In the genomic region with DNA sequence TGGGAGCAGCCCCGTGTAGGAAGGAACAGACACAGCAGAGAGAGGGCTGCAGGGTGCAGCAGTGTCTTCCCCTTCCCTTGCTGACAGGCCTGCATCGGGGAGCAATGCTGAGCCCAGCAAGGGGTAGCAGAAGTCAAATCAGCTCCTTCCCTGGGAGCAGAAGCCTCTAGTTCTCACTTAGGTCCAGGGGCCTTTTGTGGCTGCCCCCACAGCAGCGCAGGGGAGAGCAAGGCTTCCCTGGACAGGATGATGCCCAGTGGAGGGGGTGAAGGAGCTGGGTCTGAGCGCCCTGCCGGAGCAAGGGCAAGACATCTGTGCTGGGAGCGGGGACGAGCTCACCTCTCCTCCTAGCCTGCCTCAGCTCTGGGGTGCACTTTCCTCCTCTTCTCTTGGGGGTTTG, we compare ENCODE assay signal across 11 cellular contexts. TPM values are rescaled to one million over a fixed set of nuclear protein-coding genes. Genes with fewer than 3 reads are reported as not detected.
DNase-seq lines count a peak whose midpoint lies in the region; ATAC-seq, FAIRE-seq and TF ChIP-seq lines count a peak whose summit lies in the region.
"Had no signal": no experiment of that assay in that cellular context is flagged by ENCODE, and none has a peak within 500 bp of the region (broad histone marks: within the 10 kb centered on the region; RNA-seq: fewer than 3 reads in every experiment).

No MANE protein-coding gene starts in this region.

- H3K4me2 ChIP-seq in GM12878 (ENCODE audit: control insufficient read depth, insufficient read depth) (peak overlapping the region; percentile 3), neuronal stem cell (ENCODE audit: insufficient read depth, low read length, poor library complexity, severe bottlenecking) (no peak overlapping the region)

- H3K18ac ChIP-seq in neuronal stem cell (ENCODE audit: low read length), result peak overlapping the region; percentile 35

- no peak overlapping the region for H3K23ac ChIP-seq in neuronal stem cell (ENCODE audit: low read depth, low read length, poor library complexity)

- no peaks in the 10 kb centered on the region for H3K79me1 ChIP-seq in neuronal stem cell (ENCODE audit: low read depth, low read length)

- no peak for FAIRE-seq in GM12878 (lab: Jason Lieb, UNC)

- H3K4me3 ChIP-seq in CD8-positive, alpha-beta memory T cell (ENCODE audit: low read length), result peak overlapping the region; percentile 100
- peak overlapping the region; percentile 68 for H3K4me3 ChIP-seq in Jurkat, Clone E6-1 (ENCODE audit: low read length)
- H3K4me3 ChIP-seq in GM12878 (peak overlapping the region; percentile 80), neuronal stem cell (ENCODE audit: low read length in 2 of 2) (no peak overlapping the region)
- H3K4me3 ChIP-seq: cardiac muscle cell had no signal

- H3K9ac ChIP-seq in GM12878 (ENCODE audit: control insufficient read depth, insufficient read depth, low read length), result peak overlapping the region; percentile 1; the same call in 1 of the 2 replicates
- no peak overlapping the region for H3K9ac ChIP-seq in neuronal stem cell (ENCODE audit: low read depth, low read length, poor library complexity)

- in situ Hi-C loops in GM12878 (cut with MboI), result loop anchor here (5.0 kb wide), 1 partner anchor 50 kb away; a partner anchor contains a TSS

- no peak overlapping the region for H4K91ac ChIP-seq in neuronal stem cell (ENCODE audit: low read depth, low read length, poor library complexity)

- POLR2A ChIA-PET in CD8-positive, alpha-beta memory T cell (lab: Charles Lee), result interaction anchor here (0.5 to 3.5 kb wide), 7 partner anchors 10 to 198 kb away, joined by 3 to 20 read pairs (median 3); a partner anchor contains a TSS
- POLR2A ChIA-PET in GM12878 (lab: Charles Lee), result no interaction called here

- SMC1A ChIA-PET in GM12878 (lab: Charles Lee; ENCODE audit: uncharacterized antibody, unreplicated experiment), result interaction anchor here (1.4 to 10.0 kb wide), 7 partner anchors 14 to 271 kb away, joined by 3 to 83 read pairs (median 4); a partner anchor contains a TSS

- H3K27ac ChIP-seq in CD8-positive, alpha-beta memory T cell (ENCODE audit: low read depth, low read length), result peak overlapping the region; percentile 85
- no peak overlapping the region for H3K27ac ChIP-seq in GM12878 (ENCODE audit: control insufficient read depth, insufficient read depth)
- no peak overlapping the region for H3K27ac ChIP-seq in neuronal stem cell (replicated peaks; ENCODE audit: low read length)

- ATAC-seq in GM12878 (peak; percentile 14; the same call in 2 of the 3 replicates), GM18873 (IDR thresholded peaks at IDR 0.05; ENCODE audit: low FRiP score, unreplicated experiment) (no peak), HG03378 (IDR thresholded peaks at IDR 0.05; ENCODE audit: unreplicated experiment) (no peak)

- no peak for TF ChIP-seq POLR2A in GM12878 (IDR thresholded peaks at IDR 0.05; ENCODE audit: low read depth, low read length)

- RAD21 ChIA-PET in GM12878 (lab: Charles Lee; ENCODE audit: unreplicated experiment), result interaction anchor here (0.8 to 6.8 kb wide), 3 partner anchors 29 to 33 kb away, joined by 3 to 87 read pairs (median 4); no protein-coding TSS in a partner anchor

- no peak overlapping the region for H3K4ac ChIP-seq in neuronal stem cell (ENCODE audit: low read length)

- peak overlapping the region; percentile 77 to 97 (median 94) for H3K27ac Mint-ChIP-seq in CD8-positive, alpha-beta memory T cell

- no peaks in the 10 kb centered on the region for H3K36me3 ChIP-seq in CD8-positive, alpha-beta memory T cell (ENCODE audit: insufficient read depth, low read length)
- H3K36me3 ChIP-seq in GM12878 (ENCODE audit: control insufficient read depth in 2 of 2, insufficient read depth in 2 of 2, low read length in 1 of 2) (no peaks in the 10 kb centered on the region), neuronal stem cell (replicated peaks in 1 of 2; ENCODE audit: control insufficient read depth in 2 of 2, insufficient read depth in 2 of 2, low read length in 2 of 2) (no peaks in the 10 kb centered on the region)
- H3K36me3 ChIP-seq: cardiac muscle cell had no signal

- no peak for DNase-seq in CD8-positive, alpha-beta memory T cell
- no peak for DNase-seq in Jurkat, Clone E6-1 (ENCODE audit: low read depth, low spot score)
- DNase-seq in GM12878 (ENCODE audit: low read depth, low spot score), result no peak
- no peak for DNase-seq in neuronal stem cell (ENCODE audit: low spot score)
- DNase-seq in NCI-H2107 treated with DMSO at 0.1 percent for 48 hours (lab: John Stamatoyannopoulos, UW; ENCODE audit: unreplicated experiment), result no peak
- no peak for DNase-seq in RKO (ENCODE audit: low spot score)
- DNase-seq: EL, NCI-H2029 treated with DMSO at 0.1 percent for 48 hours had no signal

- peaks cover 42 to 55% (median 54%) of the 10 kb centered on the region in 3 donors for H3K4me1 Mint-ChIP-seq in CD8-positive, alpha-beta memory T cell

- whole genome bisulfite sequencing in GM12878 (ENCODE audit: insufficient coverage, insufficient replicate concordance, low lambda C conversion rate, missing lambda C conversion rate), result 53% methylated on average over 7 of the region's 7 CpGs
- no CpG with 5 or more reads among the region's 7 CpGs for WGBS in neuronal stem cell (ENCODE audit: extremely low coverage in 2 of 2, insufficient read length in 2 of 2, insufficient replicate concordance in 1 of 2), 2 donors

- H3K27me3 ChIP-seq in CD8-positive, alpha-beta memory T cell (ENCODE audit: insufficient read depth, low read length, poor library complexity, severe bottlenecking), result no peaks in the 10 kb centered on the region
- H3K27me3 ChIP-seq in GM12878 (replicated peaks in 1 of 2; ENCODE audit: control insufficient read depth in 2 of 2, insufficient read depth in 2 of 2, low read length in 1 of 2) (0 out of 4 replicates have a peak, but pooled peaks cover 0 to 1% of the 10 kb centered on the region in 2 experiments), neuronal stem cell (ENCODE audit: control insufficient read depth in 3 of 3, insufficient read depth in 3 of 3, low read depth in 1 of 3, low read length in 3 of 3) (peaks cover 0 to 4% (median 0%) of the 10 kb centered on the region in 3 experiments)

- no peak for TF ChIP-seq CTCF in GM12878 (IDR thresholded peaks at IDR 0.05 in 2 of 3, conservative IDR thresholded peaks at IDR 0.05 in 1 of 3; ENCODE audit: control insufficient read depth in 2 of 3, extremely low read depth in 1 of 3, insufficient read depth in 1 of 3, low read depth in 3 of 3, low read length in 3 of 3)

- intact Hi-C loops in GM12878 (cut with micrococcal nuclease; ENCODE audit: unreplicated experiment), result no loop called here

- H3K36me3 Mint-ChIP-seq in CD8-positive, alpha-beta memory T cell, result peaks cover 0 to 32% (median 0%) of the 10 kb centered on the region in 3 donors

- H3K79me2 ChIP-seq in GM12878 (ENCODE audit: control insufficient read depth, insufficient read depth, low read length), result no peaks in the 10 kb centered on the region

- TF ChIP-seq RAD21 in GM12878 (IDR thresholded peaks at IDR 0.05; ENCODE audit: insufficient read depth, low read depth, low read length), result no peak

- BruUV-seq in GM12878 (replicated peaks; lab: Mats Ljungman, UMichigan), result no TSS peak

- no peaks in the 10 kb centered on the region for H3K9me3 ChIP-seq in CD8-positive, alpha-beta memory T cell (ENCODE audit: low read length)
- H3K9me3 ChIP-seq in GM12878 (replicated peaks; ENCODE audit: control insufficient read depth, insufficient read depth, low read length) (no peaks in the 10 kb centered on the region), neuronal stem cell (replicated peaks in 1 of 2; ENCODE audit: control insufficient read depth in 2 of 2, insufficient read depth in 1 of 2, low read depth in 1 of 2, low read length in 2 of 2) (no peaks in the 10 kb centered on the region)

- CTCF ChIA-PET in CD8-positive, alpha-beta memory T cell (lab: Charles Lee), result interaction anchor here (0.9 to 12.0 kb wide), 18 partner anchors 8 to 261 kb away, joined by 3 to 258 read pairs (median 6); a partner anchor contains a TSS
- CTCF ChIA-PET in GM12878 (lab: Yijun Ruan, JAX), result interaction anchor here (0.8 to 17.6 kb wide), 11 partner anchors 8 to 261 kb away, joined by 3 to 336 read pairs (median 6); a partner anchor contains a TSS

- TF ChIP-seq EP300 in GM12878 (IDR thresholded peaks at IDR 0.05; ENCODE audit: borderline replicate concordance in 1 of 2, control insufficient read depth in 1 of 2, low read depth in 2 of 2, low read length in 2 of 2), result no peak

- H3K9me3 Mint-ChIP-seq in CD8-positive, alpha-beta memory T cell, result no peaks in the 10 kb centered on the region

- H4K20me1 ChIP-seq in GM12878 (ENCODE audit: control insufficient read depth, insufficient read depth), result no peaks in the 10 kb centered on the region

- H2AK5ac ChIP-seq in neuronal stem cell (ENCODE audit: low read depth, low read length), result peak overlapping the region; percentile 22

- H2BK12ac ChIP-seq in neuronal stem cell (ENCODE audit: low read length), result no peak overlapping the region

- H2BK120ac ChIP-seq in neuronal stem cell (ENCODE audit: low read depth, low read length), result no peak overlapping the region

- H3K27me3 Mint-ChIP-seq in CD8-positive, alpha-beta memory T cell, result no peaks in the 10 kb centered on the region

- H3K4me3 Mint-ChIP-seq in CD8-positive, alpha-beta memory T cell, result peak overlapping the region; percentile 93 to 98 (median 97)

- no peak overlapping the region for H2BK15ac ChIP-seq in neuronal stem cell (ENCODE audit: low read length)

- H4K8ac ChIP-seq in neuronal stem cell (ENCODE audit: low read depth, low read length), result no peak overlapping the region

- peak overlapping the region; percentile 30 for H2BK5ac ChIP-seq in neuronal stem cell (ENCODE audit: low read length)

- peaks cover 41% of the 10 kb centered on the region for H3K4me1 ChIP-seq in CD8-positive, alpha-beta memory T cell (ENCODE audit: insufficient read depth, low read length)
- H3K4me1 ChIP-seq in GM12878 (ENCODE audit: control insufficient read depth, insufficient read depth, low read length) (peaks cover 12% of the 10 kb centered on the region), neuronal stem cell (ENCODE audit: control insufficient read depth in 2 of 2, insufficient read depth in 1 of 2, low read depth in 1 of 2, low read length in 2 of 2) (peaks cover 5 to 33% of the 10 kb centered on the region in 2 donors)

- H3K14ac ChIP-seq in neuronal stem cell (ENCODE audit: low read length), result no peak overlapping the region

- peak overlapping the region; percentile 26 for H2AFZ ChIP-seq in GM12878 (ENCODE audit: control insufficient read depth, low read depth, low read length)
- peak overlapping the region; percentile 83 for H2AFZ ChIP-seq in neuronal stem cell (ENCODE audit: low read length)

RNA-seq across cellular contexts. Expression of a gene that starts 0.8 kb away (rescaled TPM):
- 10 to 100 TPM; 57.3 to 57.7 TPM for total RNA-seq in CD8-positive, alpha-beta memory T cell
- polyA plus RNA-seq in CD8-positive, alpha-beta memory T cell, result 34.8 TPM
- 20.5 TPM for polyA plus RNA-seq in Jurkat, Clone E6-1 (2012; ENCODE audit: insufficient read depth, insufficient read length)
- 14.1 and 15.6 TPM in 2 replicates for total RNA-seq in GM12878 (2013; cell fraction: nucleolus; rRNA removed)
- total RNA-seq in GM12878 (2014; rRNA removed) (18.5 and 25.2 TPM in 2 replicates), GM12878 (2014; rRNA removed; fragmentation: Illumina TruSeq; extraction: Trizol) (13.2 and 13.9 TPM in 2 replicates), GM12878 (2021) (33.8 and 39.4 TPM in 2 replicates)
- polyA plus RNA-seq in GM12878 (2011; ENCODE audit: low read depth), result 8.1 TPM
- polyA plus RNA-seq in GM12878 (2011; rRNA removed) (0.88 and 1.2 TPM in 2 replicates), GM12878 (2014; fragmentation: Illumina TruSeq; extraction: Trizol) (17.4 and 24.7 TPM in 2 replicates), GM12878 (2014; fragmentation: Nextera tagmentation; extraction: Ambion mirVana) (1 to 10 TPM; 1.3 to 2.4 TPM), GM12878 (2014; rRNA removed) (32.6 and 34.4 TPM in 2 replicates), GM12878 (2016; fragmentation: Nextera tagmentation; extraction: Ambion mirVana) (1 to 10 TPM; 6.9 to 7.4 TPM)
- polyA plus RNA-seq in GM12878 (2011; cell fraction: cytosol; rRNA removed), result 1.5 and 2.6 TPM in 2 replicates
- 10.9 and 16.6 TPM in 2 replicates for polyA plus RNA-seq in GM12878 (2011; cell fraction: nucleus; rRNA removed)
- polyA plus RNA-seq in GM12878 (2012), result 17.2 and 21.1 TPM in 2 replicates
- 0.95 and 2.7 TPM in 2 replicates for polyA minus RNA-seq in GM12878 (2011; rRNA and poly(A)+ RNA removed)
- 0.67 and 3.2 TPM in 2 replicates for polyA minus RNA-seq in GM12878 (2011; cell fraction: cytosol; rRNA and poly(A)+ RNA removed)
- polyA minus RNA-seq in GM12878 (2011; cell fraction: nucleus; rRNA and poly(A)+ RNA removed), result 2.4 and 3.3 TPM in 2 replicates
- polyA plus RNA-seq in neuronal stem cell (2013, experiment 1 of 2), result 3.7 TPM
- 3.2 TPM for polyA plus RNA-seq in neuronal stem cell (2013, experiment 2 of 2)

RNA-seq across cellular contexts. Expression of a gene that starts 16.6 kb away (rescaled TPM):
- 10 to 100 TPM; 13.5 to 15.3 TPM for total RNA-seq in CD8-positive, alpha-beta memory T cell
- 2.7 TPM for polyA plus RNA-seq in CD8-positive, alpha-beta memory T cell
- 23.3 TPM for polyA plus RNA-seq in Jurkat, Clone E6-1 (2012; ENCODE audit: insufficient read depth, insufficient read length)
- 2.6 and 3.5 TPM in 2 replicates for total RNA-seq in GM12878 (2013; cell fraction: nucleolus; rRNA removed)
- 3.8 and 5.0 TPM in 2 replicates for total RNA-seq in GM12878 (2014; rRNA removed)
- total RNA-seq in GM12878 (2014; rRNA removed; fragmentation: Illumina TruSeq; extraction: Trizol), result 3.9 and 5.2 TPM in 2 replicates
- 5.2 and 8.1 TPM in 2 replicates for total RNA-seq in GM12878 (2021)
- polyA plus RNA-seq in GM12878 (2011; ENCODE audit: low read depth), result 2.1 TPM
- 4.0 and 4.2 TPM in 2 replicates for polyA plus RNA-seq in GM12878 (2011; rRNA removed)
- polyA plus RNA-seq in GM12878 (2011; cell fraction: cytosol; rRNA removed), result 1.9 and 2.6 TPM in 2 replicates
- 2.5 and 3.4 TPM in 2 replicates for polyA plus RNA-seq in GM12878 (2011; cell fraction: nucleus; rRNA removed)
- 3.1 and 3.9 TPM in 2 replicates for polyA plus RNA-seq in GM12878 (2012)
- 3.9 and 5.9 TPM in 2 replicates for polyA plus RNA-seq in GM12878 (2014; fragmentation: Illumina TruSeq; extraction: Trizol)
- 1 to 10 TPM; 2.0 to 2.4 TPM for polyA plus RNA-seq in GM12878 (2014; fragmentation: Nextera tagmentation; extraction: Ambion mirVana)
- polyA plus RNA-seq in GM12878 (2014; rRNA removed), result 3.0 and 4.2 TPM in 2 replicates
- 1 to 10 TPM in 1 of 2 experiments, under 1 TPM in 1; 0.75 to 1.2 TPM for polyA plus RNA-seq in GM12878 (2016; fragmentation: Nextera tagmentation; extraction: Ambion mirVana)
- polyA minus RNA-seq in GM12878 (2011; rRNA and poly(A)+ RNA removed), result 1.3 and 1.9 TPM in 2 replicates
- polyA minus RNA-seq in GM12878 (2011; cell fraction: cytosol; rRNA and poly(A)+ RNA removed), result 0.62 and 0.80 TPM in 2 replicates
- polyA minus RNA-seq in GM12878 (2011; cell fraction: nucleus; rRNA and poly(A)+ RNA removed), result 1.2 and 1.5 TPM in 2 replicates
- 12.8 TPM for polyA plus RNA-seq in neuronal stem cell (2013, experiment 1 of 2)
- 13.4 TPM for polyA plus RNA-seq in neuronal stem cell (2013, experiment 2 of 2)

RNA-seq across cellular contexts. Expression of a gene that starts 24.0 kb away (rescaled TPM):
- total RNA-seq in CD8-positive, alpha-beta memory T cell, result not detected
- polyA plus RNA-seq in CD8-positive, alpha-beta memory T cell, result not detected
- polyA plus RNA-seq in Jurkat, Clone E6-1 (2012; ENCODE audit: insufficient read depth, insufficient read length), result not detected
- not detected in 2 replicates for total RNA-seq in GM12878 (2013; cell fraction: nucleolus; rRNA removed)
- total RNA-seq in GM12878 (2014; rRNA removed) (not detected in 2 replicates), GM12878 (2014; rRNA removed; fragmentation: Illumina TruSeq; extraction: Trizol) (not detected in 2 replicates), GM12878 (2021) (not detected in 2 replicates)
- not detected for polyA plus RNA-seq in GM12878 (2011; ENCODE audit: low read depth)
- polyA plus RNA-seq in GM12878 (2011; rRNA removed) (not detected in 2 replicates), GM12878 (2014; fragmentation: Illumina TruSeq; extraction: Trizol) (not detected in 2 replicates), GM12878 (2014; fragmentation: Nextera tagmentation; extraction: Ambion mirVana) (not detected), GM12878 (2014; rRNA removed) (not detected in 2 replicates), GM12878 (2016; fragmentation: Nextera tagmentation; extraction: Ambion mirVana) (not detected)
- not detected in 2 replicates for polyA plus RNA-seq in GM12878 (2011; cell fraction: cytosol; rRNA removed)
- not detected in 2 replicates for polyA plus RNA-seq in GM12878 (2011; cell fraction: nucleus; rRNA removed)
- polyA plus RNA-seq in GM12878 (2012), result not detected in 2 replicates
- polyA minus RNA-seq in GM12878 (2011; rRNA and poly(A)+ RNA removed), result not detected in 2 replicates
- polyA minus RNA-seq in GM12878 (2011; cell fraction: cytosol; rRNA and poly(A)+ RNA removed), result not detected in 2 replicates
- not detected in 2 replicates for polyA minus RNA-seq in GM12878 (2011; cell fraction: nucleus; rRNA and poly(A)+ RNA removed)
- polyA plus RNA-seq in neuronal stem cell (2013, experiment 1 of 2), result not detected
- not detected for polyA plus RNA-seq in neuronal stem cell (2013, experiment 2 of 2)

RNA-seq across cellular contexts. Expression of a gene that starts 33.8 kb away (rescaled TPM):
- total RNA-seq in CD8-positive, alpha-beta memory T cell, result under 1 TPM; 0.39 to 0.47 TPM
- 0.08 TPM for polyA plus RNA-seq in CD8-positive, alpha-beta memory T cell
- polyA plus RNA-seq in Jurkat, Clone E6-1 (2012; ENCODE audit: insufficient read depth, insufficient read length), result 1.5 TPM
- not detected in 2 replicates for total RNA-seq in GM12878 (2013; cell fraction: nucleolus; rRNA removed)
- not detected in 2 replicates for total RNA-seq in GM12878 (2014; rRNA removed)
- 0.04 and 0.05 TPM in 2 replicates for total RNA-seq in GM12878 (2014; rRNA removed; fragmentation: Illumina TruSeq; extraction: Trizol)
- 0.08 and 0.19 TPM in 2 replicates for total RNA-seq in GM12878 (2021)
- not detected for polyA plus RNA-seq in GM12878 (2011; ENCODE audit: low read depth)
- polyA plus RNA-seq in GM12878 (2011; rRNA removed), result not detected in 2 replicates
- not detected in 2 replicates for polyA plus RNA-seq in GM12878 (2011; cell fraction: cytosol; rRNA removed)
- polyA plus RNA-seq in GM12878 (2011; cell fraction: nucleus; rRNA removed), result 0.01 TPM in 1 of 2 replicates, not detected in the other
- polyA plus RNA-seq in GM12878 (2012), result 0.06 and 0.07 TPM in 2 replicates
- polyA plus RNA-seq in GM12878 (2014; fragmentation: Illumina TruSeq; extraction: Trizol), result 0.01 and 0.11 TPM in 2 replicates
- polyA plus RNA-seq in GM12878 (2014; fragmentation: Nextera tagmentation; extraction: Ambion mirVana), result under 1 TPM in 1 of 2 experiments, not detected in 1; 0.02 TPM
- 0.05 TPM in 1 of 2 replicates, not detected in the other for polyA plus RNA-seq in GM12878 (2014; rRNA removed)
- polyA plus RNA-seq in GM12878 (2016; fragmentation: Nextera tagmentation; extraction: Ambion mirVana), result not detected
- not detected in 2 replicates for polyA minus RNA-seq in GM12878 (2011; rRNA and poly(A)+ RNA removed)
- not detected in 2 replicates for polyA minus RNA-seq in GM12878 (2011; cell fraction: cytosol; rRNA and poly(A)+ RNA removed)
- not detected in 2 replicates for polyA minus RNA-seq in GM12878 (2011; cell fraction: nucleus; rRNA and poly(A)+ RNA removed)
- polyA plus RNA-seq in neuronal stem cell (2013, experiment 1 of 2), result 0.13 TPM
- polyA plus RNA-seq in neuronal stem cell (2013, experiment 2 of 2), result 0.08 TPM

RNA-seq across cellular contexts. Expression of a gene that starts 43.9 kb away (rescaled TPM):
- not detected for total RNA-seq in CD8-positive, alpha-beta memory T cell
- not detected for polyA plus RNA-seq in CD8-positive, alpha-beta memory T cell
- not detected for polyA plus RNA-seq in Jurkat, Clone E6-1 (2012; ENCODE audit: insufficient read depth, insufficient read length)
- not detected in 2 replicates for total RNA-seq in GM12878 (2013; cell fraction: nucleolus; rRNA removed)
- not detected in 2 replicates for total RNA-seq in GM12878 (2014; rRNA removed)
- total RNA-seq in GM12878 (2014; rRNA removed; fragmentation: Illumina TruSeq; extraction: Trizol), result not detected in 2 replicates
- total RNA-seq in GM12878 (2021), result not detected in 2 replicates
- polyA plus RNA-seq in GM12878 (2011; ENCODE audit: low read depth), result not detected
- polyA plus RNA-seq in GM12878 (2011; rRNA removed), result not detected in 2 replicates
- polyA plus RNA-seq in GM12878 (2011; cell fraction: cytosol; rRNA removed), result not detected in 2 replicates
- not detected in 2 replicates for polyA plus RNA-seq in GM12878 (2011; cell fraction: nucleus; rRNA removed)
- polyA plus RNA-seq in GM12878 (2012), result not detected in 2 replicates
- polyA plus RNA-seq in GM12878 (2014; fragmentation: Illumina TruSeq; extraction: Trizol), result not detected in 2 replicates
- not detected for polyA plus RNA-seq in GM12878 (2014; fragmentation: Nextera tagmentation; extraction: Ambion mirVana)
- not detected in 2 replicates for polyA plus RNA-seq in GM12878 (2014; rRNA removed)
- not detected for polyA plus RNA-seq in GM12878 (2016; fragmentation: Nextera tagmentation; extraction: Ambion mirVana)
- not detected in 2 replicates for polyA minus RNA-seq in GM12878 (2011; rRNA and poly(A)+ RNA removed)
- not detected in 2 replicates for polyA minus RNA-seq in GM12878 (2011; cell fraction: cytosol; rRNA and poly(A)+ RNA removed)
- polyA minus RNA-seq in GM12878 (2011; cell fraction: nucleus; rRNA and poly(A)+ RNA removed), result not detected in 2 replicates
- not detected for polyA plus RNA-seq in neuronal stem cell (2013, experiment 1 of 2)
- polyA plus RNA-seq in neuronal stem cell (2013, experiment 2 of 2), result not detected
- total RNA-seq: cardiac muscle cell had no signal
- polyA plus RNA-seq: cardiac muscle cell had no signal

Comparison
In these comparisons a context has a peak if more than half of its experiments do, and no peak if none do; other contexts are left out.
1. H3K4me3 ChIP-seq: peak in CD8-positive, alpha-beta memory T cell (single experiment), Jurkat, Clone E6-1 (single experiment) and GM12878 (single experiment); none in neuronal stem cell (0 of 2).